Comparison of ENCODE assay signal across 25 cellular contexts in genomic region chr7:80057503-80057902, GRCh38.
A peak's percentile ranks its signal among the peaks of the same experiment; 100 is the strongest.
DNase-seq lines count a peak whose midpoint lies in the region; ATAC-seq, FAIRE-seq and TF ChIP-seq lines count a peak whose summit lies in the region.
"Had no signal": no experiment of that assay in that cellular context is flagged by ENCODE, and none has a peak within 500 bp of the region (broad histone marks: within the 10 kb centered on the region; RNA-seq: fewer than 3 reads in every experiment).

No MANE protein-coding gene starts in this region.

- SMC1A ChIA-PET in GM12878 (lab: Charles Lee; ENCODE audit: uncharacterized antibody, unreplicated experiment): no interaction called here

- H3K36me3 ChIP-seq in GM12878 (ENCODE audit: control insufficient read depth in 2 of 2, insufficient read depth in 2 of 2, low read length in 1 of 2): no peaks in the 10 kb centered on the region

- CTCF ChIA-PET in GM12878 (lab: Yijun Ruan, JAX): no interaction called here

- 30% methylated on average over 2 of the region's 3 CpGs for WGBS in GM12878 (ENCODE audit: insufficient coverage, insufficient replicate concordance, low lambda C conversion rate, missing lambda C conversion rate)

- in situ Hi-C loops in GM12878 (cut with MboI): loop anchor here (25.0 kb wide), 1 partner anchor 605 kb away; no protein-coding TSS in a partner anchor

- POLR2A ChIA-PET in GM12878 (lab: Charles Lee): interaction anchor here (0.7 kb wide), 1 partner anchor 81 kb away, joined by 3 read pairs; no protein-coding TSS in a partner anchor

- H4K20me1 ChIP-seq in GM12878 (ENCODE audit: control insufficient read depth, insufficient read depth): no peaks in the 10 kb centered on the region

- H3K4me3 ChIP-seq in GM12878: no peak overlapping the region

- no peak overlapping the region for H3K9ac ChIP-seq in GM12878 (ENCODE audit: control insufficient read depth, insufficient read depth, low read length)
- H3K9ac ChIP-seq: KMS-11 had no signal

- TF ChIP-seq POLR2A in GM12878 (IDR thresholded peaks at IDR 0.05; ENCODE audit: low read depth, low read length): no peak

- H3K4me1 ChIP-seq in GM12878 (ENCODE audit: control insufficient read depth, insufficient read depth, low read length): no peaks in the 10 kb centered on the region
- H3K4me1 ChIP-seq: Caco-2 had no signal

- DNase-seq in GM12878 (ENCODE audit: low read depth, low spot score) (no peak), DMS79 treated with DMSO at 0.1 percent for 48 hours (lab: John Stamatoyannopoulos, UW) (no peak)
- DNase-seq: C1 segment of cervical spinal cord; Caco-2; CD8-positive, alpha-beta T cell; EL; GDM1; NCI-H1048; NCI-H1417; NCI-H1694; NCI-H2029 treated with DMSO at 0.1 percent for 48 hours; NCI-H69; SHP77; T-helper 1 cell had no signal

- no peaks in the 10 kb centered on the region for H3K9me3 ChIP-seq in GM12878 (replicated peaks; ENCODE audit: control insufficient read depth, insufficient read depth, low read length)
- H3K9me3 ChIP-seq: Caco-2 had no signal

- no peak for TF ChIP-seq EP300 in GM12878 (IDR thresholded peaks at IDR 0.05; ENCODE audit: borderline replicate concordance in 1 of 2, control insufficient read depth in 1 of 2, low read depth in 2 of 2, low read length in 2 of 2)

- ATAC-seq in GM18867 (IDR thresholded peaks at IDR 0.05; ENCODE audit: unreplicated experiment): peak; percentile 56
- peak; percentile 54 for ATAC-seq in GM18909 (IDR thresholded peaks at IDR 0.05; ENCODE audit: poor library complexity, unreplicated experiment)
- ATAC-seq in HG02973 (IDR thresholded peaks at IDR 0.05; ENCODE audit: unreplicated experiment): peak; percentile 56
- ATAC-seq in GM12878: peak; percentile 42
- no peak for ATAC-seq in HG03439 (IDR thresholded peaks at IDR 0.05; ENCODE audit: unreplicated experiment)
- no peak for ATAC-seq in GM19035 (IDR thresholded peaks at IDR 0.05; ENCODE audit: unreplicated experiment)
- ATAC-seq: CD8-positive, alpha-beta T cell; HCT116; Panc1 had no signal

- intact Hi-C loops in GM12878 (cut with micrococcal nuclease; ENCODE audit: unreplicated experiment): no loop called here

- no TSS peak for BruUV-seq in GM12878 (replicated peaks; lab: Mats Ljungman, UMichigan)

- H2AFZ ChIP-seq in GM12878 (ENCODE audit: control insufficient read depth, low read depth, low read length): no peak overlapping the region

- FAIRE-seq in GM12878 (lab: Jason Lieb, UNC): no peak
- FAIRE-seq: GM12891, GM19239 had no signal

- H3K27me3 ChIP-seq in GM12878 (replicated peaks in 1 of 2; ENCODE audit: control insufficient read depth in 2 of 2, insufficient read depth in 2 of 2, low read length in 1 of 2): no peaks in the 10 kb centered on the region

- H3K79me2 ChIP-seq in GM12878 (ENCODE audit: control insufficient read depth, insufficient read depth, low read length): no peaks in the 10 kb centered on the region

- H3K4me2 ChIP-seq in GM12878 (ENCODE audit: control insufficient read depth, insufficient read depth): no peak overlapping the region
- H3K4me2 ChIP-seq: KMS-11 had no signal

- H3K27ac ChIP-seq in GM12878 (ENCODE audit: control insufficient read depth, insufficient read depth): no peak overlapping the region
- H3K27ac ChIP-seq: KMS-11, RWPE1 had no signal

- TF ChIP-seq RAD21 in GM12878 (IDR thresholded peaks at IDR 0.05; ENCODE audit: insufficient read depth, low read depth, low read length): no peak

- RAD21 ChIA-PET in GM12878 (lab: Charles Lee; ENCODE audit: unreplicated experiment): no interaction called here

- no peak for TF ChIP-seq CTCF in GM12878 (IDR thresholded peaks at IDR 0.05 in 2 of 3, conservative IDR thresholded peaks at IDR 0.05 in 1 of 3; ENCODE audit: control insufficient read depth in 2 of 3, extremely low read depth in 1 of 3, insufficient read depth in 1 of 3, low read depth in 3 of 3, low read length in 3 of 3)

TF ChIP-seq in GM12878, 131 proteins besides CTCF, POLR2A, EP300 and RAD21:
- TF ChIP-seq, protein P1, sequence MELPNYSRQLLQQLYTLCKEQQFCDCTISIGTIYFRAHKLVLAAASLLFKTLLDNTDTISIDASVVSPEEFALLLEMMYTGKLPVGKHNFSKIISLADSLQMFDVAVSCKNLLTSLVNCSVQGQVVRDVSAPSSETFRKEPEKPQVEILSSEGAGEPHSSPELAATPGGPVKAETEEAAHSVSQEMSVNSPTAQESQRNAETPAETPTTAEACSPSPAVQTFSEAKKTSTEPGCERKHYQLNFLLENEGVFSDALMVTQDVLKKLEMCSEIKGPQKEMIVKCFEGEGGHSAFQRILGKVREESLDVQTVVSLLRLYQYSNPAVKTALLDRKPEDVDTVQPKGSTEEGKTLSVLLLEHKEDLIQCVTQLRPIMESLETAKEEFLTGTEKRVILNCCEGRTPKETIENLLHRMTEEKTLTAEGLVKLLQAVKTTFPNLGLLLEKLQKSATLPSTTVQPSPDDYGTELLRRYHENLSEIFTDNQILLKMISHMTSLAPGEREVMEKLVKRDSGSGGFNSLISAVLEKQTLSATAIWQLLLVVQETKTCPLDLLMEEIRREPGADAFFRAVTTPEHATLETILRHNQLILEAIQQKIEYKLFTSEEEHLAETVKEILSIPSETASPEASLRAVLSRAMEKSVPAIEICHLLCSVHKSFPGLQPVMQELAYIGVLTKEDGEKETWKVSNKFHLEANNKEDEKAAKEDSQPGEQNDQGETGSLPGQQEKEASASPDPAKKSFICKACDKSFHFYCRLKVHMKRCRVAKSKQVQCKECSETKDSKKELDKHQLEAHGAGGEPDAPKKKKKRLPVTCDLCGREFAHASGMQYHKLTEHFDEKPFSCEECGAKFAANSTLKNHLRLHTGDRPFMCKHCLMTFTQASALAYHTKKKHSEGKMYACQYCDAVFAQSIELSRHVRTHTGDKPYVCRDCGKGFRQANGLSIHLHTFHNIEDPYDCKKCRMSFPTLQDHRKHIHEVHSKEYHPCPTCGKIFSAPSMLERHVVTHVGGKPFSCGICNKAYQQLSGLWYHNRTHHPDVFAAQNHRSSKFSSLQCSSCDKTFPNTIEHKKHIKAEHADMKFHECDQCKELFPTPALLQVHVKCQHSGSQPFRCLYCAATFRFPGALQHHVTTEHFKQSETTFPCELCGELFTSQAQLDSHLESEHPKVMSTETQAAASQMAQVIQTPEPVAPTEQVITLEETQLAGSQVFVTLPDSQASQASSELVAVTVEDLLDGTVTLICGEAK (IDR thresholded peaks at IDR 0.05; ENCODE audit: borderline replicate concordance): no peak
- TF ChIP-seq SREBF2 (IDR thresholded peaks at IDR 0.05; ENCODE audit: low read length): no peak
- TF ChIP-seq, protein P2, sequence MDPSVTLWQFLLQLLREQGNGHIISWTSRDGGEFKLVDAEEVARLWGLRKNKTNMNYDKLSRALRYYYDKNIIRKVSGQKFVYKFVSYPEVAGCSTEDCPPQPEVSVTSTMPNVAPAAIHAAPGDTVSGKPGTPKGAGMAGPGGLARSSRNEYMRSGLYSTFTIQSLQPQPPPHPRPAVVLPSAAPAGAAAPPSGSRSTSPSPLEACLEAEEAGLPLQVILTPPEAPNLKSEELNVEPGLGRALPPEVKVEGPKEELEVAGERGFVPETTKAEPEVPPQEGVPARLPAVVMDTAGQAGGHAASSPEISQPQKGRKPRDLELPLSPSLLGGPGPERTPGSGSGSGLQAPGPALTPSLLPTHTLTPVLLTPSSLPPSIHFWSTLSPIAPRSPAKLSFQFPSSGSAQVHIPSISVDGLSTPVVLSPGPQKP (IDR thresholded peaks at IDR 0.05; ENCODE audit: low read depth, low read length): no peak

Comparison
In these comparisons a context has a peak if more than half of its experiments do, and no peak if none do; other contexts are left out.
1. ATAC-seq: peak in GM18867 (single experiment), GM18909 (single experiment), HG02973 (single experiment) and GM12878 (single experiment); none in HG03439 (single experiment) and GM19035 (single experiment).